In the genomic region with DNA sequence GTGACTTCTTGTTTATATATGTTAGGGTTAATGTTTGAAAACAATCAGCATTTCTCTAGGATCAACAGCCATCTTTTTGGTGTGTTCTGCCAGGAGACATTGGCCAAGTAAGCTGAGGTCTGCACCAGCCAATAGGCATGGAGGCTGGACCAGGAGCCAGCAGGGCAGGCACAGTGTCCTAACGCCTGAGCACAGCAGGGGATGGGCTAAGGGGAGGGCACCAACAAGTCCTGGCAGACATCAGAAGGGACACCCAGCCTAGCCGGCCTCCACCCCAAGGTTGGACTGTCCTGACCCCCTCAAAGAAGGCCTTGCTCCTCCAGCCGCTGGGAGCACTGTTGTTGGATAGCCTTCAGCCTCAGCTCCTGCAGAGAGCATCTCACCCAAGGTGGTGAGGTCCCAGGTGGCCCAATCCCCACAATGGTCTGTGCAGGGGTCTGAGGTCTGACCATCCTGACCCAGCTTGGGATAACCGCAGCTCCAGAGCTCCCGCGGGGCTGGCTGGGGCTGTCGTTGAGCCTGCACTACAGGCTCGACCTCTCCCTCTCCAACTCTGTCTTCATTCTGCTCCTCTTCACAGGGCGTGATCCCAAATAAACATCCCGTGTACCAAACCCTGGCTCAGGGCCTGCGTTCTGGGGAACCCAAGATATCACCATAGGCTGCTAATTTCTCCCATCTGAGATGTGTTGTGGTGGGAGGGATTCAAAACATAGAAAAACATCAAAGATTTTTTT, we compare ENCODE assay signal across 16 cellular contexts. TPM values are rescaled to one million over a fixed set of nuclear protein-coding genes. Genes with fewer than 3 reads are reported as not detected.
A peak's percentile ranks its signal among the peaks of the same experiment; 100 is the strongest.
DNase-seq lines count a peak whose midpoint lies in the region; ATAC-seq, FAIRE-seq and TF ChIP-seq lines count a peak whose summit lies in the region.
"Had no signal": no experiment of that assay in that cellular context is flagged by ENCODE, and none has a peak within 500 bp of the region (broad histone marks: within the 10 kb centered on the region; RNA-seq: fewer than 3 reads in every experiment).

No MANE protein-coding gene starts in this region.

- 38% methylated on average over 10 of the region's 11 CpGs for WGBS in suprapubic skin

- ATAC-seq in memory B cell (ENCODE audit: low read depth) (no peak), HG03159 (IDR thresholded peaks at IDR 0.05; ENCODE audit: unreplicated experiment) (no peak)

- TF ChIP-seq CTCF in HEK293 (tag by site-specific recombination; IDR thresholded peaks at IDR 0.05): no peak
- no peak for TF ChIP-seq CTCF in bronchial epithelial cell (IDR thresholded peaks at IDR 0.05; ENCODE audit: insufficient read depth, low read length, severe bottlenecking)
- TF ChIP-seq CTCF in suprapubic skin (IDR thresholded peaks at IDR 0.05): no peak

- CTCF ChIA-PET in HEK293 (lab: Yijun Ruan, JAX): interaction anchor here (0.5 to 5.6 kb wide), 34 partner anchors 10 to 1593 kb away, joined by 3 to 56 read pairs (median 5); partner anchors contain the start of gene TEX44

- no peaks in the 10 kb centered on the region for H3K36me3 Mint-ChIP-seq in memory B cell

- H3K9me3 Mint-ChIP-seq in memory B cell: no peaks in the 10 kb centered on the region
- H3K9me3 Mint-ChIP-seq: activated CD4-positive, alpha-beta T cell treated with anti-CD3 and anti-CD28 coated beads, Interleukin-2, amount 10 ng/mL, durations not matched to agents 24 days and 14 days; activated T-cell treated with anti-CD3 and anti-CD28 coated beads, Interleukin-2, amount 50 U/mL, for 24 hours had no signal

- no peaks in the 10 kb centered on the region for H3K36me3 ChIP-seq in HEK293 (ENCODE audit: control insufficient read depth in 2 of 2, insufficient read depth in 1 of 2, low read length in 2 of 2)
- no peaks in the 10 kb centered on the region for H3K36me3 ChIP-seq in bronchial epithelial cell (ENCODE audit: control insufficient read depth, insufficient read depth, low read length)
- no peaks in the 10 kb centered on the region for H3K36me3 ChIP-seq in suprapubic skin

- H3K4me1 ChIP-seq in HEK293 (ENCODE audit: control insufficient read depth, insufficient read depth, low read length): peaks cover 3% of the 10 kb centered on the region; the same call in 1 of the 2 replicates
- peaks cover 72% of the 10 kb centered on the region for H3K4me1 ChIP-seq in suprapubic skin

- TF ChIP-seq POLR2A in suprapubic skin (IDR thresholded peaks at IDR 0.05): no peak

- H3K27ac ChIP-seq in HEK293 (ENCODE audit: extremely low read depth, low read depth, low read length) (no peak overlapping the region), suprapubic skin (peak overlapping the region; percentile 99)

- H3K27me3 Mint-ChIP-seq in memory B cell: no peaks in the 10 kb centered on the region
- H3K27me3 Mint-ChIP-seq: activated T-cell treated with anti-CD3 and anti-CD28 coated beads, Interleukin-2, amount 50 U/mL, for 24 hours; IgD-negative memory B cell had no signal

- TF ChIP-seq EP300 in suprapubic skin (IDR thresholded peaks at IDR 0.05): no peak

- H3K9me3 ChIP-seq in HEK293 (ENCODE audit: control insufficient read depth, insufficient read depth, low read depth, low read length) (no peaks in the 10 kb centered on the region), suprapubic skin (no peaks in the 10 kb centered on the region)

- no peak overlapping the region for H3K4me3 ChIP-seq in HEK293 (ENCODE audit: low read depth, low read length)
- no peak overlapping the region for H3K4me3 ChIP-seq in bronchial epithelial cell (ENCODE audit: low read depth, low read length)
- H3K4me3 ChIP-seq in suprapubic skin: no peak overlapping the region

- FAIRE-seq in bronchial epithelial cell (lab: Jason Lieb, UNC): peak; percentile 58
- FAIRE-seq: islet of Langerhans had no signal

- no peaks in the 10 kb centered on the region for H3K27me3 ChIP-seq in bronchial epithelial cell (ENCODE audit: control insufficient read depth, insufficient read depth, low read length)
- no peaks in the 10 kb centered on the region for H3K27me3 ChIP-seq in suprapubic skin

- DNase-seq in bronchial epithelial cell (ENCODE audit: low read depth) (no peak), memory B cell (ENCODE audit: low spot score in 2 of 2) (no peak), suprapubic skin (ENCODE audit: low spot score in 2 of 2) (no peak), NOMO-1 treated with dmso at 0.1 percent for 144 hours (lab: John Stamatoyannopoulos, UW; ENCODE audit: unreplicated experiment) (no peak), hippocampal formation (lab: John Stamatoyannopoulos, UW) (no peak)
- DNase-seq in activated effector memory CD4-positive, alpha-beta T cell treated with Interleukin-2 at 50 U/mL for 16 hours: no peak
- DNase-seq: NCI-H2081 treated with DMSO at 0.1 percent for 48 hours had no signal

- peak overlapping the region; percentile 35 for H3K27ac Mint-ChIP-seq in memory B cell
- H3K27ac Mint-ChIP-seq: activated T-cell treated with anti-CD3 and anti-CD28 coated beads, Interleukin-2, amount 50 U/mL, for 24 hours had no signal

- H3K4me3 Mint-ChIP-seq in memory B cell: no peak overlapping the region
- H3K4me3 Mint-ChIP-seq: activated CD4-positive, alpha-beta T cell treated with anti-CD3 and anti-CD28 coated beads, Interleukin-2, amount 10 ng/mL, durations not matched to agents 24 days and 14 days; activated T-cell treated with anti-CD3 and anti-CD28 coated beads, Interleukin-2, amount 50 U/mL, for 24 hours had no signal

- H3K4me1 Mint-ChIP-seq in memory B cell: peaks cover 15% of the 10 kb centered on the region

- POLR2A ChIA-PET in HEK293 (lab: Yijun Ruan, JAX): interaction anchor here (1.5 kb wide), 1 partner anchor 137 kb away, joined by 6 read pairs; the partner anchor contains the start of gene NCL

TF ChIP-seq in HEK293, 187 proteins besides CTCF, POLR2A, EP300 and RAD21:
- TF ChIP-seq ZNF747 (tag by site-specific recombination; IDR thresholded peaks at IDR 0.05): no peak
- TF ChIP-seq ZIC2 (tag by site-specific recombination; IDR thresholded peaks at IDR 0.05): peak; percentile 75
- TF ChIP-seq GLIS1 (tag by site-specific recombination; IDR thresholded peaks at IDR 0.05): peak; percentile 53; the same call in 1 of the 2 replicates
TF ChIP-seq in HEK293: peak in this region for 2.

RNA-seq across cellular contexts. Expression of gene TEX44, which starts 8.1 kb away (rescaled TPM):
- total RNA-seq in bronchial epithelial cell: not detected in 2 replicates
- not detected for total RNA-seq in suprapubic skin
- total RNA-seq: activated CD4-positive, alpha-beta T cell treated with anti-CD3 and anti-CD28 coated beads, Interleukin-2, amount 10 ng/mL, durations not matched to agents 24 days and 14 days; endothelial cell of umbilical vein; glomerular endothelial cell; urinary bladder had no signal
